13 cellular contexts compared by ENCODE assay signal in genomic region chr22:38104084-38104483, GRCh38. TPM values are rescaled to one million over a fixed set of nuclear protein-coding genes. Genes with fewer than 3 reads are reported as not detected.
DNase-seq lines count a peak whose midpoint lies in the region; ATAC-seq and TF ChIP-seq lines count a peak whose summit lies in the region.
"Had no signal": no experiment of that assay in that cellular context is flagged by ENCODE, and none has a peak within 500 bp of the region (broad histone marks: within the 10 kb centered on the region; RNA-seq: fewer than 3 reads in every experiment).

No MANE protein-coding gene starts in this region.

- H3K27ac ChIP-seq in SJCRH30 (no peak overlapping the region), heart right ventricle (no peak overlapping the region), substantia nigra (ENCODE audit: low read depth, low read length, poor library complexity, severe bottlenecking) (no peak overlapping the region)
- H3K27ac ChIP-seq: adrenal gland, vagina had no signal

- no peaks in the 10 kb centered on the region for H3K36me3 Mint-ChIP-seq in activated naive CD8-positive, alpha-beta T cell treated with anti-CD3 and anti-CD28 coated beads, Interleukin-2, amount 50 U/mL, for 24 hours (ENCODE audit: low read depth)

- WGBS in heart right ventricle, 2 donors, result 75 to 77% methylated on average over 6 of the region's 6 CpGs

- no peak overlapping the region for H3K4me3 Mint-ChIP-seq in activated naive CD8-positive, alpha-beta T cell treated with anti-CD3 and anti-CD28 coated beads, Interleukin-2, amount 50 U/mL, for 24 hours

- peak; percentile 24 for DNase-seq in ACHN
- DNase-seq in SJCRH30, result peak; percentile 38 to 52
- DNase-seq in heart right ventricle, result no peak
- no peak for DNase-seq in activated naive CD8-positive, alpha-beta T cell treated with anti-CD3 and anti-CD28 coated beads, Interleukin-2, amount 50 U/mL, for 24 hours
- no peak for DNase-seq in substantia nigra (lab: John Stamatoyannopoulos, UW)
- DNase-seq: stimulated activated CD4-positive, alpha-beta T cell treated with anti-CD3 and anti-CD28 coated beads, Interleukin-12 subunit alpha, Interleukin-12 subunit beta, amount 100 ng/mL, for 4 hours; T-helper 9 cell had no signal

- no peaks in the 10 kb centered on the region for H3K9me3 Mint-ChIP-seq in activated naive CD8-positive, alpha-beta T cell treated with anti-CD3 and anti-CD28 coated beads, Interleukin-2, amount 50 U/mL, for 24 hours

- ATAC-seq in heart right ventricle, result peak in 1 of 8 donors; percentile 44
- ATAC-seq in activated naive CD8-positive, alpha-beta T cell treated with anti-CD3 and anti-CD28 coated beads, Interleukin-2, amount 50 U/mL, for 24 hours, result no peak
- no peak for ATAC-seq in GM18498 (IDR thresholded peaks at IDR 0.05; ENCODE audit: unreplicated experiment)
- ATAC-seq in GM19463 (IDR thresholded peaks at IDR 0.05; ENCODE audit: unreplicated experiment), result no peak

- in situ Hi-C loops in ACHN (cut with HindIII; ENCODE audit: low pct_ligation_motif_present, low pct_unique_long_range_greater_than_20kb, low sequenced_read_pairs), result no loop called here

- TF ChIP-seq CTCF in GM12873 (IDR thresholded peaks at IDR 0.05; ENCODE audit: insufficient read depth, low read depth, low read length, missing control alignments), result peak; percentile 45
- peak in 7 of 9 donors; percentile 22 to 40 (median 31) for TF ChIP-seq CTCF in heart right ventricle (IDR thresholded peaks at IDR 0.05)

- intact Hi-C loops in heart right ventricle (cut with DNase I), result loop anchor here in 3 of 10 donors (5.0 to 10.0 kb wide), 2 partner anchors 49 to 52 kb away; partner anchors contain the start of gene PICK1 (in 1 of the 3)

- H3K36me3 ChIP-seq in SJCRH30 (no peaks in the 10 kb centered on the region), heart right ventricle (no peaks in the 10 kb centered on the region)
- H3K36me3 ChIP-seq: adrenal gland, vagina had no signal

- no peaks in the 10 kb centered on the region for H3K9me3 ChIP-seq in SJCRH30 (replicated peaks)
- no peaks in the 10 kb centered on the region for H3K9me3 ChIP-seq in heart right ventricle
- H3K9me3 ChIP-seq: adrenal gland, vagina had no signal

- peaks cover 10% of the 10 kb centered on the region for H3K4me1 Mint-ChIP-seq in activated naive CD8-positive, alpha-beta T cell treated with anti-CD3 and anti-CD28 coated beads, Interleukin-2, amount 50 U/mL, for 24 hours

- no peak overlapping the region for H3K27ac Mint-ChIP-seq in activated naive CD8-positive, alpha-beta T cell treated with anti-CD3 and anti-CD28 coated beads, Interleukin-2, amount 50 U/mL, for 24 hours

- H3K27me3 Mint-ChIP-seq in activated naive CD8-positive, alpha-beta T cell treated with anti-CD3 and anti-CD28 coated beads, Interleukin-2, amount 50 U/mL, for 24 hours, result no peaks in the 10 kb centered on the region

- H3K27me3 ChIP-seq in SJCRH30 (no peaks in the 10 kb centered on the region), heart right ventricle (no peaks in the 10 kb centered on the region)
- H3K27me3 ChIP-seq: adrenal gland, vagina had no signal

- no peak overlapping the region for H3K4me3 ChIP-seq in SJCRH30
- H3K4me3 ChIP-seq in heart right ventricle, result no peak overlapping the region
- H3K4me3 ChIP-seq: adrenal gland, vagina had no signal

- peaks cover 11% of the 10 kb centered on the region for H3K4me1 ChIP-seq in SJCRH30
- H3K4me1 ChIP-seq in heart right ventricle, result peaks cover 0 to 11% (median 0%) of the 10 kb centered on the region in 9 donors
- H3K4me1 ChIP-seq: adrenal gland, vagina had no signal

RNA-seq across cellular contexts. Expression of gene BAIAP2L2, which starts 6.4 kb away (rescaled TPM):
- total RNA-seq in SJCRH30 (2014; rRNA removed; shearing (Covaris generic)), result not detected in 2 replicates
- total RNA-seq in heart right ventricle, result under 1 TPM in 6 of 10 donors, not detected in 4; 0.12 to 0.36 (median 0.17) TPM
- polyA plus RNA-seq in heart right ventricle, result under 1 TPM; 0.28 to 0.37 TPM
- total RNA-seq: H4, vagina had no signal

RNA-seq across cellular contexts. Expression of gene SLC16A8, which starts 20.1 kb away (rescaled TPM):
- total RNA-seq in SJCRH30 (2014; rRNA removed; shearing (Covaris generic)), result 1.1 and 1.4 TPM in 2 replicates
- under 1 TPM in 1 of 10 donors, not detected in 9; 0.34 TPM for total RNA-seq in heart right ventricle
- polyA plus RNA-seq in heart right ventricle, result under 1 TPM; 0.19 to 0.22 TPM
- total RNA-seq: H4 had no signal

RNA-seq across cellular contexts. Expression of gene PICK1, which starts 46.9 kb away (rescaled TPM):
- 0.45 and 1.2 TPM in 2 replicates for total RNA-seq in SJCRH30 (2014; rRNA removed; shearing (Covaris generic))
- total RNA-seq in heart right ventricle, result 10 to 100 TPM; 17.4 to 30.7 (median 22.1) TPM
- polyA plus RNA-seq in heart right ventricle, result 10 to 100 TPM; 27.3 to 32.9 TPM

Comparison
In these comparisons a context has a peak if more than half of its experiments do, and no peak if none do; other contexts are left out.
1. DNase-seq: peak in ACHN (single experiment) and SJCRH30 (2 of 2); none in heart right ventricle (0 of 2), activated naive CD8-positive, alpha-beta T cell treated with anti-CD3 and anti-CD28 coated beads, Interleukin-2, amount 50 U/mL, for 24 hours (single experiment) and substantia nigra (0 of 49).